Comparison of ENCODE assay signal across 13 cellular contexts in the genomic region with DNA sequence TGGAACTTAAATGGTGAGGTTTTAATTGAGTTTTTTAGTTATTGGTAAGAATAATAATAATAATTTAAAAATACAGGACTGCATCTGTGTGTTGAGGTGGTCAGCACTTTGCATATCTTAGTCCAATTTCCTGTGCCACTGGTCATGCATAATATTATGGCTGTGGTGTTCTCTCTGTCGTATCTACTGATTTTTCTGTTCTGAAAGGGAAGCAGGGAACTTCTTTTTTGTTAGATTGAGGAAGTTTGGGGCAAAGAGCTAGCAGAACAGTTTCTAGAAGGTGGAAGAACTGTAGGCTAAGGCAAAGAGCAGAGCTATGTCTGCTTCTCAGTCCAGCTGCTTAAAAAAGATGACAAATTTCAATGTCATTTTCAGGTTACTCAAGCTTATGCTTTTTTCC.
DNase-seq lines count a peak whose midpoint lies in the region; ATAC-seq and TF ChIP-seq lines count a peak whose summit lies in the region.
"Had no signal": no experiment of that assay in that cellular context is flagged by ENCODE, and none has a peak within 500 bp of the region (broad histone marks: within the 10 kb centered on the region; RNA-seq: fewer than 3 reads in every experiment).

No MANE protein-coding gene starts in this region.

- no peaks in the 10 kb centered on the region for H3K27me3 Mint-ChIP-seq in IgD-negative memory B cell
- H3K27me3 Mint-ChIP-seq in activated naive CD8-positive, alpha-beta T cell treated with anti-CD3 and anti-CD28 coated beads, Interleukin-2, amount 10 ng/mL, durations not matched to agents 7 days and 5 days: no peaks in the 10 kb centered on the region
- H3K27me3 Mint-ChIP-seq: activated T-helper 17 cell treated with anti-CD3 and anti-CD28 coated beads, Interleukin-2, amount 50 U/mL, for 72 hours had no signal

- POLR2A ChIA-PET in activated naive CD8-positive, alpha-beta T cell treated with anti-CD3 and anti-CD28 coated beads, Interleukin-2, amount 10 ng/mL, durations not matched to agents 7 days and 5 days (lab: Charles Lee): interaction anchor here (0.6 kb wide), 1 partner anchor 43 kb away, joined by 3 read pairs; no protein-coding TSS in a partner anchor
- POLR2A ChIA-PET in HEK293T (lab: Yijun Ruan, JAX): no interaction called here

- peaks cover 6% of the 10 kb centered on the region for H3K36me3 Mint-ChIP-seq in IgD-negative memory B cell
- H3K36me3 Mint-ChIP-seq in activated naive CD8-positive, alpha-beta T cell treated with anti-CD3 and anti-CD28 coated beads, Interleukin-2, amount 10 ng/mL, durations not matched to agents 7 days and 5 days: peaks cover 47% of the 10 kb centered on the region

- peak; percentile 57 for ATAC-seq in Right ventricle myocardium superior (ENCODE audit: poor library complexity)
- ATAC-seq in left cardiac atrium: no peak
- ATAC-seq in activated naive CD8-positive, alpha-beta T cell treated with anti-CD3 and anti-CD28 coated beads, Interleukin-2, amount 10 ng/mL, durations not matched to agents 7 days and 5 days (ENCODE audit: low read depth): no peak
- ATAC-seq: activated T-helper 17 cell treated with anti-CD3 and anti-CD28 coated beads, Interleukin-2, amount 50 U/mL, for 72 hours had no signal

- peak overlapping the region in 2 of 4 donors; percentile 55 to 59 for H3K4me3 Mint-ChIP-seq in IgD-negative memory B cell
- H3K4me3 Mint-ChIP-seq in activated naive CD8-positive, alpha-beta T cell treated with anti-CD3 and anti-CD28 coated beads, Interleukin-2, amount 10 ng/mL, durations not matched to agents 7 days and 5 days: no peak overlapping the region
- H3K4me3 Mint-ChIP-seq: activated T-helper 17 cell treated with anti-CD3 and anti-CD28 coated beads, Interleukin-2, amount 50 U/mL, for 72 hours had no signal

- no peak for TF ChIP-seq CTCF in left ventricle myocardium inferior (IDR thresholded peaks at IDR 0.05; ENCODE audit: borderline replicate concordance)

- DNase-seq in Right ventricle myocardium superior (no peak), left cardiac atrium (no peak), HEK293T (ENCODE audit: extremely low spot score) (no peak), GM03348 (ENCODE audit: low spot score) (no peak), left ventricle myocardium inferior (no peak), NCI-H2171 treated with DMSO at 0.1 percent for 48 hours (lab: John Stamatoyannopoulos, UW) (no peak)
- DNase-seq in activated naive CD8-positive, alpha-beta T cell treated with anti-CD3 and anti-CD28 coated beads, Interleukin-2, amount 10 ng/mL, durations not matched to agents 7 days and 5 days: no peak
- DNase-seq: NCI-H524; posterior cingulate gyrus; stimulated activated CD4-positive, alpha-beta T cell treated with anti-CD3 and anti-CD28 coated beads, Interleukin-4, amount 100 ng/mL, for 24 hours; T-helper 2 cell had no signal

- H3K4me1 ChIP-seq in left ventricle myocardium inferior: peaks cover 16% of the 10 kb centered on the region

- H3K9me3 Mint-ChIP-seq in IgD-negative memory B cell: no peaks in the 10 kb centered on the region
- H3K9me3 Mint-ChIP-seq in activated naive CD8-positive, alpha-beta T cell treated with anti-CD3 and anti-CD28 coated beads, Interleukin-2, amount 10 ng/mL, durations not matched to agents 7 days and 5 days: no peaks in the 10 kb centered on the region
- H3K9me3 Mint-ChIP-seq: activated T-helper 17 cell treated with anti-CD3 and anti-CD28 coated beads, Interleukin-2, amount 50 U/mL, for 72 hours had no signal

- no peak overlapping the region for H3K27ac ChIP-seq in left ventricle myocardium inferior (replicated peaks)

- no peaks in the 10 kb centered on the region for H3K9me3 ChIP-seq in left ventricle myocardium inferior (replicated peaks)

- no peaks in the 10 kb centered on the region for H3K27me3 ChIP-seq in left ventricle myocardium inferior (ENCODE audit: low read depth)

- intact Hi-C loops in Right ventricle myocardium superior (cut with DNase I) (no loop called here), left cardiac atrium (cut with DNase I) (no loop called here), left ventricle myocardium inferior (cut with micrococcal nuclease) (no loop called here)

- peak overlapping the region in 2 of 3 donors; percentile 30 to 68 for H3K27ac Mint-ChIP-seq in IgD-negative memory B cell
- peak overlapping the region; percentile 70 for H3K27ac Mint-ChIP-seq in activated naive CD8-positive, alpha-beta T cell treated with anti-CD3 and anti-CD28 coated beads, Interleukin-2, amount 10 ng/mL, durations not matched to agents 7 days and 5 days

- no peak overlapping the region for H3K4me3 ChIP-seq in left ventricle myocardium inferior

- H3K36me3 ChIP-seq in left ventricle myocardium inferior: peaks cover 24% of the 10 kb centered on the region

- CTCF ChIA-PET in HEK293T (lab: Yijun Ruan, JAX): interaction anchor here (0.7 kb wide), 1 partner anchor 69 kb away, joined by 3 read pairs; no protein-coding TSS in a partner anchor

- peaks cover 37 to 43% (median 40%) of the 10 kb centered on the region in 3 donors for H3K4me1 Mint-ChIP-seq in IgD-negative memory B cell
- peaks cover 36% of the 10 kb centered on the region for H3K4me1 Mint-ChIP-seq in activated naive CD8-positive, alpha-beta T cell treated with anti-CD3 and anti-CD28 coated beads, Interleukin-2, amount 10 ng/mL, durations not matched to agents 7 days and 5 days

TF ChIP-seq in HEK293T, 16 proteins besides CTCF, POLR2A, EP300 and RAD21:
- TF ChIP-seq SUZ12 (IDR thresholded peaks at IDR 0.05) (no peak), ZNF384 (IDR thresholded peaks at IDR 0.05) (no peak), BHLHE40 (IDR thresholded peaks at IDR 0.05; ENCODE audit: borderline replicate concordance) (no peak), FOXM1 (IDR thresholded peaks at IDR 0.05; ENCODE audit: borderline replicate concordance) (no peak), NFRKB (IDR thresholded peaks at IDR 0.05) (no peak), HDGF (IDR thresholded peaks at IDR 0.05; ENCODE audit: borderline replicate concordance) (no peak), FOXA1 (IDR thresholded peaks at IDR 0.05) (no peak), TARDBP (IDR thresholded peaks at IDR 0.05) (no peak), ARNT (IDR thresholded peaks at IDR 0.05) (no peak), LEF1 (IDR thresholded peaks at IDR 0.05; ENCODE audit: borderline replicate concordance) (no peak), ELF4 (IDR thresholded peaks at IDR 0.05) (no peak), L3MBTL2 (conservative IDR thresholded peaks at IDR 0.05) (no peak), CTBP1 (IDR thresholded peaks at IDR 0.05; ENCODE audit: borderline replicate concordance) (no peak), FOXK2 (IDR thresholded peaks at IDR 0.05) (no peak)
- TF ChIP-seq, protein P1, sequence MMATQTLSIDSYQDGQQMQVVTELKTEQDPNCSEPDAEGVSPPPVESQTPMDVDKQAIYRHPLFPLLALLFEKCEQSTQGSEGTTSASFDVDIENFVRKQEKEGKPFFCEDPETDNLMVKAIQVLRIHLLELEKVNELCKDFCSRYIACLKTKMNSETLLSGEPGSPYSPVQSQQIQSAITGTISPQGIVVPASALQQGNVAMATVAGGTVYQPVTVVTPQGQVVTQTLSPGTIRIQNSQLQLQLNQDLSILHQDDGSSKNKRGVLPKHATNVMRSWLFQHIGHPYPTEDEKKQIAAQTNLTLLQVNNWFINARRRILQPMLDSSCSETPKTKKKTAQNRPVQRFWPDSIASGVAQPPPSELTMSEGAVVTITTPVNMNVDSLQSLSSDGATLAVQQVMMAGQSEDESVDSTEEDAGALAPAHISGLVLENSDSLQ (IDR thresholded peaks at IDR 0.05): no peak
